In genomic region chrX:115584715-115585114, GRCh38 we compare ENCODE assay signal across 12 cellular contexts. TPM values are rescaled to one million over a fixed set of nuclear protein-coding genes. Genes with fewer than 3 reads are reported as not detected.
DNase-seq lines count a peak whose midpoint lies in the region; ATAC-seq, FAIRE-seq and TF ChIP-seq lines count a peak whose summit lies in the region.
"Had no signal": no experiment of that assay in that cellular context is flagged by ENCODE, and none has a peak within 500 bp of the region (broad histone marks: within the 10 kb centered on the region; RNA-seq: fewer than 3 reads in every experiment).

No MANE protein-coding gene starts in this region.

- no peak overlapping the region for H3K4ac ChIP-seq in mesenchymal stem cell (ENCODE audit: low read depth in 1 of 2, low read length in 2 of 2)

- H2BK5ac ChIP-seq in mesenchymal stem cell (ENCODE audit: low read depth, low read length, poor library complexity, severe bottlenecking), result no peak overlapping the region

- H3K36me3 ChIP-seq in GM12878 (ENCODE audit: control insufficient read depth in 2 of 2, insufficient read depth in 2 of 2, low read length in 1 of 2), result no peaks in the 10 kb centered on the region
- H3K36me3 ChIP-seq in mesenchymal stem cell (ENCODE audit: control insufficient read depth in 1 of 2, insufficient read depth in 2 of 2, low read depth in 1 of 2, low read length in 2 of 2), result no peaks in the 10 kb centered on the region

- TF ChIP-seq POLR2A in GM12878 (IDR thresholded peaks at IDR 0.05; ENCODE audit: low read depth, low read length), result no peak
- no peak for TF ChIP-seq POLR2A in lower leg skin (IDR thresholded peaks at IDR 0.05)

- no peak overlapping the region for H3K18ac ChIP-seq in mesenchymal stem cell (ENCODE audit: low read depth in 1 of 2, low read length in 2 of 2)

- no peak overlapping the region for H2AFZ ChIP-seq in GM12878 (ENCODE audit: control insufficient read depth, low read depth, low read length)
- no peak overlapping the region for H2AFZ ChIP-seq in mesenchymal stem cell (ENCODE audit: low read depth, low read length)

- SMC1A ChIA-PET in GM12878 (lab: Charles Lee; ENCODE audit: uncharacterized antibody, unreplicated experiment), result interaction anchor here (0.7 to 4.2 kb wide), 11 partner anchors 7 to 253 kb away, joined by 3 to 27 read pairs (median 5); no protein-coding TSS in a partner anchor

- no peak for FAIRE-seq in GM12878 (lab: Jason Lieb, UNC)
- FAIRE-seq: GM12891 had no signal

- no peak overlapping the region for H2BK15ac ChIP-seq in mesenchymal stem cell (ENCODE audit: low read depth, poor library complexity, severe bottlenecking)

- intact Hi-C loops in GM12878 (cut with micrococcal nuclease; ENCODE audit: unreplicated experiment) (no loop called here), lower leg skin (cut with DNase I; ENCODE audit: low total_unique reads) (no loop called here)

- no peak overlapping the region for H2BK120ac ChIP-seq in mesenchymal stem cell (ENCODE audit: low read depth, low read length)

- peak; percentile 6 for DNase-seq in GM10266 (ENCODE audit: extremely low spot score)
- no peak for DNase-seq in GM12878 (ENCODE audit: low read depth, low spot score)
- peak; percentile 61 for DNase-seq in mesenchymal stem cell
- no peak for DNase-seq in NCI-H187 (lab: John Stamatoyannopoulos, UW)
- DNase-seq in lower leg skin (ENCODE audit: low spot score in 2 of 2), result no peak
- DNase-seq in activated effector memory CD4-positive, alpha-beta T cell treated with anti-CD3 and anti-CD28 coated beads, Interleukin-2, amount 50 U/mL, for 16 hours, result no peak
- no peak for DNase-seq in NCI-H526 (lab: John Stamatoyannopoulos, UW)
- DNase-seq: COR-L47, Kasumi-1, T1000 had no signal

- no peak overlapping the region for H3K4me2 ChIP-seq in GM12878 (ENCODE audit: control insufficient read depth, insufficient read depth)
- H3K4me2 ChIP-seq in mesenchymal stem cell (ENCODE audit: low read length, poor library complexity, severe bottlenecking), result no peak overlapping the region

- H4K8ac ChIP-seq in mesenchymal stem cell (ENCODE audit: low read length), result no peak overlapping the region

- no peak for TF ChIP-seq RAD21 in GM12878 (IDR thresholded peaks at IDR 0.05; ENCODE audit: insufficient read depth, low read depth, low read length)

- H3K27ac ChIP-seq in GM12878 (ENCODE audit: control insufficient read depth, insufficient read depth) (no peak overlapping the region), mesenchymal stem cell (ENCODE audit: low read length, poor library complexity, severe bottlenecking) (no peak overlapping the region)

- in situ Hi-C loops in GM12878 (cut with MboI), result no loop called here

- RAD21 ChIA-PET in GM12878 (lab: Charles Lee; ENCODE audit: unreplicated experiment), result interaction anchor here (0.7 to 4.4 kb wide), 3 partner anchors 9 to 81 kb away, joined by 5 to 38 read pairs (median 35); no protein-coding TSS in a partner anchor

- no peak overlapping the region for H4K91ac ChIP-seq in mesenchymal stem cell (ENCODE audit: low read length)

- H3K23ac ChIP-seq in mesenchymal stem cell (ENCODE audit: low read length in 2 of 2), result no peak overlapping the region

- no peaks in the 10 kb centered on the region for H4K20me1 ChIP-seq in GM12878 (ENCODE audit: control insufficient read depth, insufficient read depth)

- POLR2A ChIA-PET in GM12878 (lab: Charles Lee), result interaction anchor here (0.9 to 2.2 kb wide), 2 partner anchors 9 to 14 kb away, joined by 3 to 14 read pairs; no protein-coding TSS in a partner anchor

- H3K4me1 ChIP-seq in GM12878 (ENCODE audit: control insufficient read depth, insufficient read depth, low read length), result no peaks in the 10 kb centered on the region
- no peaks in the 10 kb centered on the region for H3K4me1 ChIP-seq in mesenchymal stem cell (ENCODE audit: control insufficient read depth, insufficient read depth, low read depth, low read length)

- H3K9me3 ChIP-seq in GM12878 (replicated peaks; ENCODE audit: control insufficient read depth, insufficient read depth, low read length) (no peaks in the 10 kb centered on the region), mesenchymal stem cell (ENCODE audit: control insufficient read depth, low read length) (no peaks in the 10 kb centered on the region)

- H3K79me1 ChIP-seq in mesenchymal stem cell (replicated peaks; ENCODE audit: low read length, poor library complexity, severe bottlenecking), result no peaks in the 10 kb centered on the region

- BruUV-seq in GM12878 (replicated peaks; lab: Mats Ljungman, UMichigan), result no TSS peak

- no peak overlapping the region for H3K9ac ChIP-seq in GM12878 (ENCODE audit: control insufficient read depth, insufficient read depth, low read length)
- H3K9ac ChIP-seq in mesenchymal stem cell (ENCODE audit: low read length), result peak overlapping the region; percentile 73

- TF ChIP-seq CTCF in GM10266 (IDR thresholded peaks at IDR 0.05; ENCODE audit: control insufficient read depth, insufficient read depth, low read depth, missing control alignments) (no peak), GM12878 (IDR thresholded peaks at IDR 0.05 in 2 of 3, conservative IDR thresholded peaks at IDR 0.05 in 1 of 3; ENCODE audit: control insufficient read depth in 2 of 3, extremely low read depth in 1 of 3, insufficient read depth in 1 of 3, low read depth in 3 of 3, low read length in 3 of 3) (no peak), lower leg skin (IDR thresholded peaks at IDR 0.05) (no peak)

- H3K27me3 ChIP-seq in GM12878 (replicated peaks in 1 of 2; ENCODE audit: control insufficient read depth in 2 of 2, insufficient read depth in 2 of 2, low read length in 1 of 2), result no peaks in the 10 kb centered on the region
- H3K27me3 ChIP-seq in mesenchymal stem cell (ENCODE audit: control insufficient read depth in 1 of 2, insufficient read depth in 1 of 2, low read length in 2 of 2), result peaks cover 0 to 19% of the 10 kb centered on the region in 2 experiments

- no peak for TF ChIP-seq EP300 in GM12878 (IDR thresholded peaks at IDR 0.05; ENCODE audit: borderline replicate concordance in 1 of 2, control insufficient read depth in 1 of 2, low read depth in 2 of 2, low read length in 2 of 2)

- no peak overlapping the region for H2AK5ac ChIP-seq in mesenchymal stem cell (ENCODE audit: low read length, severe bottlenecking)

- CTCF ChIA-PET in GM12878 (lab: Yijun Ruan, JAX), result interaction anchor here (0.9 to 2.5 kb wide), 4 partner anchors 9 to 254 kb away, joined by 3 to 11 read pairs (median 3); no protein-coding TSS in a partner anchor

- H3K79me2 ChIP-seq in GM12878 (ENCODE audit: control insufficient read depth, insufficient read depth, low read length), result no peaks in the 10 kb centered on the region

- H3K4me3 ChIP-seq in GM12878, result no peak overlapping the region
- no peak overlapping the region for H3K4me3 ChIP-seq in mesenchymal stem cell (ENCODE audit: insufficient read depth in 1 of 2, low read depth in 1 of 2, low read length in 2 of 2)
- no peak overlapping the region for H3K4me3 ChIP-seq in lower leg skin (ENCODE audit: low read depth, poor library complexity, severe bottlenecking)

- ATAC-seq in HG02938 (IDR thresholded peaks at IDR 0.05; ENCODE audit: unreplicated experiment) (peak; percentile 59), GM12878 (peak; percentile 79)

- 7% methylated on average over 2 of the region's 2 CpGs for WGBS in GM12878 (ENCODE audit: insufficient coverage, insufficient replicate concordance, low lambda C conversion rate, missing lambda C conversion rate)
- WGBS in mesenchymal stem cell, result no CpG with 5 or more reads among the region's 2 CpGs
- WGBS in lower leg skin, 2 donors, result 51 to 62% methylated on average over 2 of the region's 2 CpGs

- no peak overlapping the region for H3K14ac ChIP-seq in mesenchymal stem cell (ENCODE audit: low read length in 2 of 2)

- H2BK12ac ChIP-seq in mesenchymal stem cell (ENCODE audit: low read length in 2 of 2), result no peak overlapping the region

TF ChIP-seq in GM12878, 131 proteins besides CTCF, POLR2A, EP300 and RAD21 (continues in another document):
- TF ChIP-seq, protein P1, sequence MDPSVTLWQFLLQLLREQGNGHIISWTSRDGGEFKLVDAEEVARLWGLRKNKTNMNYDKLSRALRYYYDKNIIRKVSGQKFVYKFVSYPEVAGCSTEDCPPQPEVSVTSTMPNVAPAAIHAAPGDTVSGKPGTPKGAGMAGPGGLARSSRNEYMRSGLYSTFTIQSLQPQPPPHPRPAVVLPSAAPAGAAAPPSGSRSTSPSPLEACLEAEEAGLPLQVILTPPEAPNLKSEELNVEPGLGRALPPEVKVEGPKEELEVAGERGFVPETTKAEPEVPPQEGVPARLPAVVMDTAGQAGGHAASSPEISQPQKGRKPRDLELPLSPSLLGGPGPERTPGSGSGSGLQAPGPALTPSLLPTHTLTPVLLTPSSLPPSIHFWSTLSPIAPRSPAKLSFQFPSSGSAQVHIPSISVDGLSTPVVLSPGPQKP (IDR thresholded peaks at IDR 0.05; ENCODE audit: low read depth, low read length), result no peak
- TF ChIP-seq RUNX3 (IDR thresholded peaks at IDR 0.05; ENCODE audit: low read length) (peak; percentile 65; the same call in 1 of the 2 replicates), CREB1 (IDR thresholded peaks at IDR 0.05; ENCODE audit: low read depth) (no peak), IKZF1 (conservative IDR thresholded peaks at IDR 0.05) (0 out of 2 replicates have a peak, but pooled peaks have one; percentile 20), SRF (IDR thresholded peaks at IDR 0.05; ENCODE audit: low read depth in 2 of 2, low read length in 2 of 2) (peak in 1 of 2 experiments; percentile 82; a peak in 1 of 4 replicates), IKZF2 (IDR thresholded peaks at IDR 0.05) (peak; percentile 33 to 37; a peak in 3 of 4 replicates), ATF7 (IDR thresholded peaks at IDR 0.05; ENCODE audit: low read depth) (peak; percentile 68)

RNA-seq across cellular contexts. Expression of gene PLS3, which starts 23.7 kb away (rescaled TPM):
- 27.8 and 30.3 TPM in 2 replicates for total RNA-seq in GM12878 (2013; cell fraction: nucleolus; rRNA removed)
- 178 and 201 TPM in 2 replicates for total RNA-seq in GM12878 (2014; rRNA removed)
- 231 TPM in 2 replicates for total RNA-seq in GM12878 (2014; rRNA removed; fragmentation: Illumina TruSeq; extraction: Trizol)
- total RNA-seq in GM12878 (2021), result 161 and 164 TPM in 2 replicates
- polyA plus RNA-seq in GM12878 (2011; ENCODE audit: low read depth), result 7.4 TPM
- polyA plus RNA-seq in GM12878 (2011; rRNA removed), result 47.6 and 83.4 TPM in 2 replicates
- polyA plus RNA-seq in GM12878 (2011; cell fraction: cytosol; rRNA removed), result 16.3 and 22.1 TPM in 2 replicates
- polyA plus RNA-seq in GM12878 (2011; cell fraction: nucleus; rRNA removed), result 14.2 and 21.5 TPM in 2 replicates
- 8.4 and 13.8 TPM in 2 replicates for polyA plus RNA-seq in GM12878 (2012)
- 233 and 285 TPM in 2 replicates for polyA plus RNA-seq in GM12878 (2014; fragmentation: Illumina TruSeq; extraction: Trizol)
- 100 to 1,000 TPM; 122 to 169 TPM for polyA plus RNA-seq in GM12878 (2014; fragmentation: Nextera tagmentation; extraction: Ambion mirVana)
- 119 and 130 TPM in 2 replicates for polyA plus RNA-seq in GM12878 (2014; rRNA removed)
- 100 to 1,000 TPM; 227 to 236 TPM for polyA plus RNA-seq in GM12878 (2016; fragmentation: Nextera tagmentation; extraction: Ambion mirVana)
- 23.6 and 41.0 TPM in 2 replicates for polyA minus RNA-seq in GM12878 (2011; rRNA and poly(A)+ RNA removed)
- polyA minus RNA-seq in GM12878 (2011; cell fraction: cytosol; rRNA and poly(A)+ RNA removed), result 10.6 and 18.0 TPM in 2 replicates
- 3.4 and 5.9 TPM in 2 replicates for polyA minus RNA-seq in GM12878 (2011; cell fraction: nucleus; rRNA and poly(A)+ RNA removed)
- 132 TPM for polyA plus RNA-seq in mesenchymal stem cell (2013, experiment 1 of 2)
- polyA plus RNA-seq in mesenchymal stem cell (2013, experiment 2 of 2), result 135 TPM
- total RNA-seq in lower leg skin, result 100 to 1,000 TPM; 129 to 202 (median 171) TPM

Comparison
In these comparisons a context has a peak if more than half of its experiments do, and no peak if none do; other contexts are left out.
1. DNase-seq: peak in GM10266 (single experiment) and mesenchymal stem cell (single experiment); none in GM12878 (single experiment), NCI-H187 (0 of 2), lower leg skin (0 of 2), activated effector memory CD4-positive, alpha-beta T cell treated with anti-CD3 and anti-CD28 coated beads, Interleukin-2, amount 50 U/mL, for 16 hours (single experiment) and NCI-H526 (0 of 2).